ENCODE assay signal across 8 cellular contexts in the genomic region with DNA sequence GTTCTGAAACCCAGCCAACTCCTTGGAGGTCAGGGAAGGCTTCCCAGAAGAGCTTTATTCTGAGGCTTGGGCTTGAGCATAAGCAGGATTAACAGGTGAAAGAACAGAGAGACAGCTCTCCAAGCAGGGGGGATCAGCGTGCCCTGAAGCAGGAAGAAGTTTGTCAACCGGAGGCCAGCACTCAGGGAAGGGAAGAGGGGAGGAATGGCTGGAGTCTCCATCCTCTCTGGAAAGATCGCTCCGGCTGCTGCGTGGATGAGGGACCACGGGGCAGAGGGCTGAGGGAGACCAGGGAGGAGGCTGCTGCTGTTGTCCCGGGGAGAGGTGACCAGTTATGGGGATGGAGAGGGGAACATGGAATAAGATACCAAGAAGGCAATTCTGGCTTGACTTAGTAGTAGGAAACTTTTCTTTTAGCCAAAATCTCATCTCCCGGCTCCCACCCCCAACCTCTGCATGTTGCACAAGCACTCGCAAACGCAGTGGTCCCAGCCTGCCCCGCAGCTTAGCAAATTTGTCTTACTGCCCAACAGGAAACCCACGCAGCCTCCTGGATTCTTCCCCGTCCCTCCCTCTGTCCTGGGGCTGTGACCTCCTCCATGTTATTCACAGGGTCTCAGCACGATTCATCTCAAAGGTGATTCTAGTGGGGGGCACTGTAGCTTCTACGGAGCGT. TPM values are rescaled to one million over a fixed set of nuclear protein-coding genes. Genes with fewer than 3 reads are reported as not detected.
DNase-seq lines count a peak whose midpoint lies in the region; ATAC-seq lines count a peak whose summit lies in the region.

No MANE protein-coding gene starts in this region.

- H3K27ac ChIP-seq in stomach smooth muscle (ENCODE audit: low read length) = no peak overlapping the region

- no peaks in the 10 kb centered on the region for H3K36me3 ChIP-seq in stomach smooth muscle (ENCODE audit: control insufficient read depth in 2 of 2, insufficient read depth in 2 of 2, low read length in 2 of 2)

- H3K36me3 Mint-ChIP-seq in activated T-helper 1 cell treated with anti-CD3 and anti-CD28 coated beads, Interleukin-12 subunit alpha, Interleukin-12 subunit beta, Interleukin-2, Interleukin-4 antibody, amounts not matched to agents 30 ng/mL and 10 ng/mL and 1 ng/mL, durations not matched to agents 14 hours and 24 hours and 36 hours (ENCODE audit: low read depth) = peaks cover 20% of the 10 kb centered on the region

- ATAC-seq in GM18502 (IDR thresholded peaks at IDR 0.05; ENCODE audit: poor library complexity, unreplicated experiment) = no peak

- peaks cover 34% of the 10 kb centered on the region for H3K4me1 ChIP-seq in stomach smooth muscle (ENCODE audit: control insufficient read depth, insufficient read depth, low read length)

- peaks cover 10% of the 10 kb centered on the region for H3K27me3 Mint-ChIP-seq in activated T-helper 1 cell treated with anti-CD3 and anti-CD28 coated beads, Interleukin-12 subunit alpha, Interleukin-12 subunit beta, Interleukin-2, Interleukin-4 antibody, amounts not matched to agents 30 ng/mL and 10 ng/mL and 1 ng/mL, durations not matched to agents 14 hours and 24 hours and 36 hours (ENCODE audit: insufficient read depth)

- intact Hi-C loops in activated T-helper 1 cell treated with anti-CD3 and anti-CD28 coated beads, Interleukin-12 subunit alpha, Interleukin-12 subunit beta, Interleukin-2, Interleukin-4 antibody, amounts not matched to agents 30 ng/mL and 10 ng/mL and 1 ng/mL, durations not matched to agents 14 hours and 24 hours and 36 hours (cut with micrococcal nuclease) = loop anchor here (2.0 to 5.0 kb wide), 2 partner anchors 168 to 341 kb away; a partner anchor contains a TSS
- intact Hi-C loops in posterior cingulate gyrus (cut with DNase I) = loop anchor here (10.0 kb wide), 1 partner anchor 54 kb away; no protein-coding TSS in a partner anchor

- peaks cover 4% of the 10 kb centered on the region for H3K9me3 Mint-ChIP-seq in activated T-helper 1 cell treated with anti-CD3 and anti-CD28 coated beads, Interleukin-12 subunit alpha, Interleukin-12 subunit beta, Interleukin-2, Interleukin-4 antibody, amounts not matched to agents 30 ng/mL and 10 ng/mL and 1 ng/mL, durations not matched to agents 14 hours and 24 hours and 36 hours

- H3K4me3 Mint-ChIP-seq in activated T-helper 1 cell treated with anti-CD3 and anti-CD28 coated beads, Interleukin-12 subunit alpha, Interleukin-12 subunit beta, Interleukin-2, Interleukin-4 antibody, amounts not matched to agents 30 ng/mL and 10 ng/mL and 1 ng/mL, durations not matched to agents 14 hours and 24 hours and 36 hours = peak overlapping the region; percentile 88

- peaks cover 52% of the 10 kb centered on the region for H3K4me1 Mint-ChIP-seq in activated T-helper 1 cell treated with anti-CD3 and anti-CD28 coated beads, Interleukin-12 subunit alpha, Interleukin-12 subunit beta, Interleukin-2, Interleukin-4 antibody, amounts not matched to agents 30 ng/mL and 10 ng/mL and 1 ng/mL, durations not matched to agents 14 hours and 24 hours and 36 hours (ENCODE audit: low read depth)

- H3K9me3 ChIP-seq in stomach smooth muscle (ENCODE audit: control insufficient read depth in 2 of 2, low read length in 2 of 2) = no peaks in the 10 kb centered on the region

- DNase-seq in NCI-H524 (lab: John Stamatoyannopoulos, UW) (peak; percentile 21 to 25), NCI-H524 treated with DMSO at 0.1 percent for 48 hours (lab: John Stamatoyannopoulos, UW) (no peak), islet precursor cell (peak; percentile 68), NCI-H1436 treated with DMSO at 0.1 percent for 48 hours (lab: John Stamatoyannopoulos, UW) (no peak), posterior cingulate gyrus (no peak)
- DNase-seq in activated T-helper 1 cell treated with anti-CD3 and anti-CD28 coated beads, Interleukin-12 subunit alpha, Interleukin-12 subunit beta, Interleukin-2, Interleukin-4 antibody, amounts not matched to agents 30 ng/mL and 10 ng/mL and 1 ng/mL, durations not matched to agents 14 hours and 24 hours and 36 hours (ENCODE audit: low spot score) = no peak

- H3K4me3 ChIP-seq in stomach smooth muscle (ENCODE audit: low read length in 2 of 2) = peak overlapping the region; percentile 1 to 68

- peak overlapping the region; percentile 42 to 51 for H3K9ac ChIP-seq in stomach smooth muscle (ENCODE audit: low read length in 2 of 2)

- H3K27me3 ChIP-seq in stomach smooth muscle (ENCODE audit: control insufficient read depth in 1 of 2, insufficient read depth in 2 of 2, low read length in 2 of 2) = no peaks in the 10 kb centered on the region

- H3K27ac Mint-ChIP-seq in activated T-helper 1 cell treated with anti-CD3 and anti-CD28 coated beads, Interleukin-12 subunit alpha, Interleukin-12 subunit beta, Interleukin-2, Interleukin-4 antibody, amounts not matched to agents 30 ng/mL and 10 ng/mL and 1 ng/mL, durations not matched to agents 14 hours and 24 hours and 36 hours = peak overlapping the region; percentile 87

RNA-seq across cellular contexts. Expression of a gene that starts 1.2 kb away (rescaled TPM):
- 25.6 and 26.6 TPM in 2 replicates for total RNA-seq in activated T-helper 1 cell treated with anti-CD3 and anti-CD28 coated beads, Interleukin-12 subunit alpha, Interleukin-12 subunit beta, Interleukin-2, Interleukin-4 antibody, amounts not matched to agents 30 ng/mL and 10 ng/mL and 1 ng/mL, durations not matched to agents 14 hours and 24 hours and 36 hours

RNA-seq across cellular contexts. Expression of a gene that starts 21.4 kb away (rescaled TPM):
- not detected in 2 replicates for total RNA-seq in activated T-helper 1 cell treated with anti-CD3 and anti-CD28 coated beads, Interleukin-12 subunit alpha, Interleukin-12 subunit beta, Interleukin-2, Interleukin-4 antibody, amounts not matched to agents 30 ng/mL and 10 ng/mL and 1 ng/mL, durations not matched to agents 14 hours and 24 hours and 36 hours

Comparison
In these comparisons a context has a peak if more than half of its experiments do, and no peak if none do; other contexts are left out.
1. DNase-seq: peak in NCI-H524 (2 of 2) and islet precursor cell (single experiment); none in NCI-H524 treated with DMSO at 0.1 percent for 48 hours (single experiment), activated T-helper 1 cell treated with anti-CD3 and anti-CD28 coated beads, Interleukin-12 subunit alpha, Interleukin-12 subunit beta, Interleukin-2, Interleukin-4 antibody, amounts not matched to agents 30 ng/mL and 10 ng/mL and 1 ng/mL, durations not matched to agents 14 hours and 24 hours and 36 hours (single experiment), NCI-H1436 treated with DMSO at 0.1 percent for 48 hours (single experiment) and posterior cingulate gyrus (0 of 10).